In genomic region chr6:108797951-108798671, GRCh38 we compare ENCODE assay signal across 9 cellular contexts. TPM values are rescaled to one million over a fixed set of nuclear protein-coding genes. Genes with fewer than 3 reads are reported as not detected.
DNase-seq lines count a peak whose midpoint lies in the region; TF ChIP-seq lines count a peak whose summit lies in the region.
"Had no signal": no experiment of that assay in that cellular context is flagged by ENCODE, and none has a peak within 500 bp of the region (broad histone marks: within the 10 kb centered on the region; RNA-seq: fewer than 3 reads in every experiment).

No MANE protein-coding gene starts in this region.

- no peak overlapping the region for H3K4me3 Mint-ChIP-seq in osteocyte (ENCODE audit: unreplicated experiment)

- H3K9me3 Mint-ChIP-seq in osteocyte (ENCODE audit: unreplicated experiment): no peaks in the 10 kb centered on the region

- H3K27me3 ChIP-seq in parathyroid adenoma (ENCODE audit: control insufficient read depth, insufficient read depth, low read length): no peaks in the 10 kb centered on the region
- H3K27me3 ChIP-seq: SJSA1 had no signal

- H3K9me3 ChIP-seq in SK-N-MC (ENCODE audit: low read depth, low read length): no peaks in the 10 kb centered on the region
- H3K9me3 ChIP-seq in parathyroid adenoma (ENCODE audit: control insufficient read depth, low read length): no peaks in the 10 kb centered on the region
- H3K9me3 ChIP-seq: SJSA1 had no signal

- H3K36me3 ChIP-seq in SK-N-MC (ENCODE audit: insufficient read depth, low read length) (no peaks in the 10 kb centered on the region), parathyroid adenoma (ENCODE audit: control insufficient read depth, insufficient read depth, low read length) (no peaks in the 10 kb centered on the region)
- H3K36me3 ChIP-seq: SJSA1 had no signal

- no peaks in the 10 kb centered on the region for H3K36me3 Mint-ChIP-seq in osteocyte (ENCODE audit: unreplicated experiment)

- H3K27ac ChIP-seq in SK-N-MC: peak overlapping the region; percentile 55
- no peak overlapping the region for H3K27ac ChIP-seq in parathyroid adenoma
- H3K27ac ChIP-seq: SJSA1 had no signal

- H3K9ac ChIP-seq in SK-N-MC (ENCODE audit: insufficient read length): no peak overlapping the region
- no peak overlapping the region for H3K9ac ChIP-seq in parathyroid adenoma

- H3K4me1 ChIP-seq in parathyroid adenoma: peaks cover 7% of the 10 kb centered on the region
- H3K4me1 ChIP-seq: SJSA1 had no signal

- H2AFZ ChIP-seq in parathyroid adenoma: peak overlapping the region; percentile 51

- TF ChIP-seq CTCF in epithelial cell of proximal tubule (conservative IDR thresholded peaks at IDR 0.05; ENCODE audit: low read depth, low read length) (no peak), parathyroid adenoma (IDR thresholded peaks at IDR 0.05) (no peak), osteocyte (IDR thresholded peaks at IDR 0.05) (no peak)

- peak; percentile 13 for DNase-seq in ELR (ENCODE audit: low read depth)
- no peak for DNase-seq in SK-N-MC (ENCODE audit: low read depth, low spot score)
- peak; percentile 86 for DNase-seq in epithelial cell of proximal tubule (ENCODE audit: low read depth)
- DNase-seq in GDM1 (lab: John Stamatoyannopoulos, UW): no peak
- DNase-seq in DMS153 (lab: John Stamatoyannopoulos, UW): no peak
- DNase-seq in osteocyte (ENCODE audit: extremely low spot score, unreplicated experiment): no peak
- DNase-seq: NCI-H2227 treated with DMSO at 0.1 percent for 48 hours had no signal

- peak overlapping the region; percentile 59 for H3K4me3 ChIP-seq in SK-N-MC
- H3K4me3 ChIP-seq in epithelial cell of proximal tubule (ENCODE audit: low read depth, low read length): peak overlapping the region; percentile 22
- H3K4me3 ChIP-seq in parathyroid adenoma (ENCODE audit: low read depth, low read length): no peak overlapping the region
- H3K4me3 ChIP-seq: SJSA1 had no signal

- H3K27ac Mint-ChIP-seq in osteocyte (ENCODE audit: unreplicated experiment): no peak overlapping the region

- no peak overlapping the region for H3K4me2 ChIP-seq in parathyroid adenoma (ENCODE audit: low read length)

- peaks cover 4% of the 10 kb centered on the region for H3K4me1 Mint-ChIP-seq in osteocyte (ENCODE audit: unreplicated experiment)

- H3K79me2 ChIP-seq in parathyroid adenoma: no peaks in the 10 kb centered on the region

- peaks cover 9% of the 10 kb centered on the region for H3K27me3 Mint-ChIP-seq in osteocyte (ENCODE audit: unreplicated experiment)

RNA-seq across cellular contexts. Expression of gene ARMC2, which starts 50.1 kb away (rescaled TPM):
- total RNA-seq in epithelial cell of proximal tubule (0.58 and 1.7 TPM in 2 replicates), osteocyte (7.6 and 8.3 TPM in 2 replicates)

Comparison
In these comparisons a context has a peak if more than half of its experiments do, and no peak if none do; other contexts are left out.
1. DNase-seq: peak in ELR (single experiment) and epithelial cell of proximal tubule (single experiment); none in SK-N-MC (single experiment), GDM1 (single experiment), DMS153 (single experiment) and osteocyte (single experiment).